Comparison of ENCODE assay signal across 8 cellular contexts in the genomic region with DNA sequence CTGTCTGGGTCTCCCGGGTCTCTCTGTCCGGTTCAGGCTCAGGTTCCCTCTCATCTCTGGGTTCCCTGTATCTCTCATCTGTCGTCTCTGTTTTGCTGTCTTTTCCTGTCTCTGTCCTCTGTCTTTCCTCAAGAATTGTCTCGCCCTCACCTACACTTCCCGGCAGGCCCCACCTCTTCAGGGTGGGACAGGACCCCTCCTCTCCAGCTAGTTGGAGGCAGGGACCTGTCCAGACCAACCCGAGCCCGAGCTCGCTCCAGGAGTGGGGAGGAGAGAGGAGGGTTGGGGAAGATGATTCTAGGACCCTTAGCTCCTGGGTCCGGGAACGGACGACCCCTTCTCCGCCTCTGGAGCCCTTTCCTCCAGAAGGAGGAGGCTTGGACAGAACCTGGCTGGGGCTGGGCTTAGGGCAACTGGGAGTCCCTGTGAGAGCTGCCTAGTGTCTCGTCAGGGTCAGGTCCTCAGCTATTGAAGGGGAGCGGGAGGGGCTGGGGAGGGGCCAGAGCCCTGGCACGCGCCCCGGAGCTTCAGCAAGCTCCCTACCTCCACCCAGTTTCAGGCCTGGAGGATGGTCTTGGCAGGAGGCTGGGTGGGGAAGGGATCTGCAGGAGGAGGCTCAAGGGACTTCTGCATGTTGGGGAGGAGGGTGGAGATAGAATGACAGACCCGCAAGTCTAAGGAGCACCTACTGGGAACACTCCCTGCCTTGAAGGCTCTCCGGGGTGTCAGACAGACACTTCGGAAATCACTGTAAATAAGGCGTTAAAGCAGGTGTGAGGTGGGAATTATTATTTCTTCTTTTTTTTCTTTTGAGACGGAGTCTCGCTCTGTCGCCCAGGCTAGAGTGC. TPM values are rescaled to one million over a fixed set of nuclear protein-coding genes. Genes with fewer than 3 reads are reported as not detected.
DNase-seq lines count a peak whose midpoint lies in the region; ATAC-seq lines count a peak whose summit lies in the region.

No MANE protein-coding gene starts in this region.

- no peaks in the 10 kb centered on the region for H3K9me3 ChIP-seq in right cardiac atrium (ENCODE audit: control insufficient read depth, low read length)

- H3K27me3 Mint-ChIP-seq in activated T-helper 17 cell treated with anti-CD3 and anti-CD28 coated beads, Interleukin-2, amount 50 U/mL, for 72 hours, result no peaks in the 10 kb centered on the region

- H3K4me3 ChIP-seq in right cardiac atrium (ENCODE audit: low read length) (peak overlapping the region; percentile 67), skin epidermis (peak overlapping the region; percentile 52 to 92 (median 80))

- H3K27ac Mint-ChIP-seq in activated T-helper 17 cell treated with anti-CD3 and anti-CD28 coated beads, Interleukin-2, amount 50 U/mL, for 72 hours, result peak overlapping the region; percentile 91

- peak overlapping the region; percentile 10 for H3K27ac ChIP-seq in right cardiac atrium (ENCODE audit: low read length)
- peak overlapping the region; percentile 35 to 92 (median 82) for H3K27ac ChIP-seq in skin epidermis

- H3K36me3 Mint-ChIP-seq in activated T-helper 17 cell treated with anti-CD3 and anti-CD28 coated beads, Interleukin-2, amount 50 U/mL, for 72 hours (ENCODE audit: low read depth), result peaks cover 7% of the 10 kb centered on the region

- 30% methylated on average over 24 of the region's 24 CpGs for WGBS in right cardiac atrium

- intact Hi-C loops in right cardiac atrium (cut with DNase I), result loop anchor here in 2 of 4 donors (10.0 kb wide), 1 partner anchor 1817 kb away; no protein-coding TSS in a partner anchor

- H3K9me3 Mint-ChIP-seq in activated T-helper 17 cell treated with anti-CD3 and anti-CD28 coated beads, Interleukin-2, amount 50 U/mL, for 72 hours, result no peaks in the 10 kb centered on the region

- peak overlapping the region; percentile 87 for H3K4me3 Mint-ChIP-seq in activated T-helper 17 cell treated with anti-CD3 and anti-CD28 coated beads, Interleukin-2, amount 50 U/mL, for 72 hours

- peak; percentile 25 for DNase-seq in activated T-cell treated with anti-CD3 and anti-CD28 coated beads, Interleukin-2, amount 50 U/mL, for 1 hour
- no peak for DNase-seq in activated T-cell treated with anti-CD3 and anti-CD28 coated beads, Interleukin-2, amount 50 U/mL, for 48 hours
- DNase-seq in right cardiac atrium (peak; percentile 40 to 82 (median 77)), inferior parietal cortex (ENCODE audit: extremely low spot score) (no peak)
- DNase-seq in stimulated activated naive CD4-positive, alpha-beta T cell (lab: John Stamatoyannopoulos, UW), result no peak

- ATAC-seq in activated T-helper 17 cell treated with anti-CD3 and anti-CD28 coated beads, Interleukin-2, amount 50 U/mL, for 72 hours (replicated peaks), result no peak
- ATAC-seq in right cardiac atrium, result peak; percentile 44 to 57
- no peak for ATAC-seq in HG03175 (IDR thresholded peaks at IDR 0.05; ENCODE audit: unreplicated experiment)

- H3K27me3 ChIP-seq in right cardiac atrium (ENCODE audit: control insufficient read depth, insufficient read depth), result no peaks in the 10 kb centered on the region

- peaks cover 21% of the 10 kb centered on the region for H3K4me1 Mint-ChIP-seq in activated T-helper 17 cell treated with anti-CD3 and anti-CD28 coated beads, Interleukin-2, amount 50 U/mL, for 72 hours

- H3K4me1 ChIP-seq in right cardiac atrium (ENCODE audit: control insufficient read depth, insufficient read depth, low read length), result no peaks in the 10 kb centered on the region

RNA-seq across cellular contexts. Expression of a gene that starts 26.3 kb away (rescaled TPM):
- total RNA-seq in activated T-helper 17 cell treated with anti-CD3 and anti-CD28 coated beads, Interleukin-2, amount 50 U/mL, for 72 hours, result 10 to 100 TPM; 40.0 to 63.2 TPM
- total RNA-seq in right cardiac atrium, result 10 to 100 TPM; 14.2 to 21.1 (median 18.4) TPM
- polyA plus RNA-seq in right cardiac atrium, result 8.9 TPM

Comparison
In these comparisons a context has a peak if more than half of its experiments do, and no peak if none do; other contexts are left out.
1. DNase-seq: peak in activated T-cell treated with anti-CD3 and anti-CD28 coated beads, Interleukin-2, amount 50 U/mL, for 1 hour (single experiment) and right cardiac atrium (3 of 3); none in activated T-cell treated with anti-CD3 and anti-CD28 coated beads, Interleukin-2, amount 50 U/mL, for 48 hours (0 of 2), stimulated activated naive CD4-positive, alpha-beta T cell (0 of 6) and inferior parietal cortex (single experiment).
2. ATAC-seq: peak in right cardiac atrium (2 of 2); none in activated T-helper 17 cell treated with anti-CD3 and anti-CD28 coated beads, Interleukin-2, amount 50 U/mL, for 72 hours (single experiment) and HG03175 (single experiment).